In the genomic region with DNA sequence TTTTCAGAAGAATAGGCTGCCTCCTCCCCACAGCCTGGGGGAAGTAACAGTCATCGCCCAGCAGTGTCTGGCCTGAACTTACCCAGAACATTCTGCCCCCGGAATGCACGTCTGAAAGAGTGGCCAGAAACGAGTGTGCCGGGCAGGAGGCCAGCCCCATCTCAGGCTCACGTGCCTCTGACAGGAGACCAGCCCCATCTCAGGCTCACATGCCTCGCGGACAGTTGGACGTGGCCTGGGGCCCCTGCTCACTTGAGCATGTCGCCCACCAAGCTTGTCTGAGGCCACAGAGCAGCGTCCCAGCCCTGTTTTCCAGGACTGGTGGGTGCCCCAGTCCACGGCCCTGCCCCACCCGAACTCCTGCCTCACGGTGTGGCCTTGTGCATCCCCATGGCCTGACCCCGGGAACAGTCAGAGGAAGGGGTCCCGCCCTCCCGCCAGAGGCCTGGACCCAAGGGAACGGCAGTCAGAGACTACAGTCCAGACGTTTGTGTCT, we compare ENCODE assay signal across 10 cellular contexts. TPM values are rescaled to one million over a fixed set of nuclear protein-coding genes. Genes with fewer than 3 reads are reported as not detected.
DNase-seq lines count a peak whose midpoint lies in the region; ATAC-seq and TF ChIP-seq lines count a peak whose summit lies in the region.
"Had no signal": no experiment of that assay in that cellular context is flagged by ENCODE, and none has a peak within 500 bp of the region (broad histone marks: within the 10 kb centered on the region; RNA-seq: fewer than 3 reads in every experiment).

No MANE protein-coding gene starts in this region.

- H3K9me3 Mint-ChIP-seq in WTC11: peaks cover 17% of the 10 kb centered on the region
- H3K9me3 Mint-ChIP-seq: activated B cell treated with CpG ODN at 0.5 μM for 24 hours had no signal

- H3K4me3 ChIP-seq in body of pancreas: no peak overlapping the region

- no peaks in the 10 kb centered on the region for H3K4me1 Mint-ChIP-seq in WTC11

- POLR2A ChIA-PET in WTC11 (lab: Charles Lee): no interaction called here

- H3K27ac ChIP-seq in body of pancreas: no peak overlapping the region
- peak overlapping the region; percentile 18 for H3K27ac ChIP-seq in layer of hippocampus (ENCODE audit: low read depth, low read length)

- peak; percentile 83 for DNase-seq in GM03348 (ENCODE audit: low spot score)
- DNase-seq in body of pancreas: peak; percentile 38 to 65 (median 58)
- DNase-seq in smooth muscle cell of the brain vasculature (ENCODE audit: low read depth, low spot score): peak; percentile 24
- no peak for DNase-seq in GM20000 (ENCODE audit: low spot score)
- DNase-seq in WTC11 (ENCODE audit: low spot score): no peak
- DNase-seq: activated B cell treated with CpG ODN at 0.5 μM for 24 hours, NCI-H510A had no signal

- H3K27ac Mint-ChIP-seq in WTC11: no peak overlapping the region
- H3K27ac Mint-ChIP-seq: activated B cell treated with CpG ODN at 0.5 μM for 24 hours had no signal

- H3K36me3 Mint-ChIP-seq in WTC11: peaks cover 19% of the 10 kb centered on the region

- peak; percentile 30 for ATAC-seq in body of pancreas
- ATAC-seq in HG02610 (IDR thresholded peaks at IDR 0.05; ENCODE audit: unreplicated experiment): no peak
- ATAC-seq in WTC11: no peak
- ATAC-seq in HG02588 (IDR thresholded peaks at IDR 0.05; ENCODE audit: unreplicated experiment): no peak

- H3K27me3 Mint-ChIP-seq in WTC11 (ENCODE audit: low read depth): peaks cover 5% of the 10 kb centered on the region
- H3K27me3 Mint-ChIP-seq: activated B cell treated with CpG ODN at 0.5 μM for 24 hours had no signal

- 21 to 31% methylated on average over 6 to 19 of the region's 19 CpGs for WGBS in body of pancreas, 2 donors

- peaks cover 0 to 2% of the 10 kb centered on the region in 2 donors for H3K36me3 ChIP-seq in body of pancreas (replicated peaks in 1 of 2; ENCODE audit: insufficient read depth in 1 of 2, low read depth in 2 of 2)

- no peak overlapping the region for H3K4me3 Mint-ChIP-seq in WTC11
- H3K4me3 Mint-ChIP-seq: activated B cell treated with CpG ODN at 0.5 μM for 24 hours had no signal

- no peaks in the 10 kb centered on the region for H3K9me3 ChIP-seq in body of pancreas

- CTCF ChIA-PET in WTC11 (lab: Charles Lee): interaction anchor here (2.3 kb wide), 1 partner anchor 12 kb away, joined by 13 read pairs; no protein-coding TSS in a partner anchor

- intact Hi-C loops in body of pancreas (cut with DNase I): no loop called here

- no peak for TF ChIP-seq POLR2A in body of pancreas (IDR thresholded peaks at IDR 0.05)

- no peak for TF ChIP-seq CTCF in body of pancreas (IDR thresholded peaks at IDR 0.05)
- TF ChIP-seq CTCF in GM20000 (IDR thresholded peaks at IDR 0.05; ENCODE audit: extremely low read depth, missing control alignments): no peak
- no peak for TF ChIP-seq CTCF in WTC11 (IDR thresholded peaks at IDR 0.05)

- peaks cover 20% of the 10 kb centered on the region for H3K4me1 ChIP-seq in body of pancreas

- H3K27me3 ChIP-seq in body of pancreas: no peaks in the 10 kb centered on the region
- H3K27me3 ChIP-seq in layer of hippocampus (ENCODE audit: control insufficient read depth, insufficient read depth, low read length): peaks cover 4% of the 10 kb centered on the region

TF ChIP-seq in WTC11, 78 proteins besides CTCF, POLR2A, EP300 and RAD21:
- TF ChIP-seq ETV6 (CRISPR knock-in tag; IDR thresholded peaks at IDR 0.05): no peak
- TF ChIP-seq, protein P1, sequence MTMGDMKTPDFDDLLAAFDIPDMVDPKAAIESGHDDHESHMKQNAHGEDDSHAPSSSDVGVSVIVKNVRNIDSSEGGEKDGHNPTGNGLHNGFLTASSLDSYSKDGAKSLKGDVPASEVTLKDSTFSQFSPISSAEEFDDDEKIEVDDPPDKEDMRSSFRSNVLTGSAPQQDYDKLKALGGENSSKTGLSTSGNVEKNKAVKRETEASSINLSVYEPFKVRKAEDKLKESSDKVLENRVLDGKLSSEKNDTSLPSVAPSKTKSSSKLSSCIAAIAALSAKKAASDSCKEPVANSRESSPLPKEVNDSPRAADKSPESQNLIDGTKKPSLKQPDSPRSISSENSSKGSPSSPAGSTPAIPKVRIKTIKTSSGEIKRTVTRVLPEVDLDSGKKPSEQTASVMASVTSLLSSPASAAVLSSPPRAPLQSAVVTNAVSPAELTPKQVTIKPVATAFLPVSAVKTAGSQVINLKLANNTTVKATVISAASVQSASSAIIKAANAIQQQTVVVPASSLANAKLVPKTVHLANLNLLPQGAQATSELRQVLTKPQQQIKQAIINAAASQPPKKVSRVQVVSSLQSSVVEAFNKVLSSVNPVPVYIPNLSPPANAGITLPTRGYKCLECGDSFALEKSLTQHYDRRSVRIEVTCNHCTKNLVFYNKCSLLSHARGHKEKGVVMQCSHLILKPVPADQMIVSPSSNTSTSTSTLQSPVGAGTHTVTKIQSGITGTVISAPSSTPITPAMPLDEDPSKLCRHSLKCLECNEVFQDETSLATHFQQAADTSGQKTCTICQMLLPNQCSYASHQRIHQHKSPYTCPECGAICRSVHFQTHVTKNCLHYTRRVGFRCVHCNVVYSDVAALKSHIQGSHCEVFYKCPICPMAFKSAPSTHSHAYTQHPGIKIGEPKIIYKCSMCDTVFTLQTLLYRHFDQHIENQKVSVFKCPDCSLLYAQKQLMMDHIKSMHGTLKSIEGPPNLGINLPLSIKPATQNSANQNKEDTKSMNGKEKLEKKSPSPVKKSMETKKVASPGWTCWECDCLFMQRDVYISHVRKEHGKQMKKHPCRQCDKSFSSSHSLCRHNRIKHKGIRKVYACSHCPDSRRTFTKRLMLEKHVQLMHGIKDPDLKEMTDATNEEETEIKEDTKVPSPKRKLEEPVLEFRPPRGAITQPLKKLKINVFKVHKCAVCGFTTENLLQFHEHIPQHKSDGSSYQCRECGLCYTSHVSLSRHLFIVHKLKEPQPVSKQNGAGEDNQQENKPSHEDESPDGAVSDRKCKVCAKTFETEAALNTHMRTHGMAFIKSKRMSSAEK (CRISPR knock-in tag; IDR thresholded peaks at IDR 0.05; ENCODE audit: borderline replicate concordance): no peak
- no peak for TF ChIP-seq NR3C1 (CRISPR knock-in tag; conservative IDR thresholded peaks at IDR 0.05; ENCODE audit: low read depth)
- TF ChIP-seq ZNF671 (CRISPR knock-in tag; IDR thresholded peaks at IDR 0.05): no peak
- no peak for TF ChIP-seq SMAD3 (CRISPR knock-in tag; IDR thresholded peaks at IDR 0.05; ENCODE audit: borderline replicate concordance)
- no peak for TF ChIP-seq FOXJ3 (CRISPR knock-in tag; IDR thresholded peaks at IDR 0.05; ENCODE audit: borderline replicate concordance)
- no peak for TF ChIP-seq ESRRA (CRISPR knock-in tag; IDR thresholded peaks at IDR 0.05; ENCODE audit: borderline replicate concordance)
- no peak for TF ChIP-seq JAZF1 (CRISPR knock-in tag; IDR thresholded peaks at IDR 0.05)
- no peak for TF ChIP-seq HMGA2 (CRISPR knock-in tag; IDR thresholded peaks at IDR 0.05)
- TF ChIP-seq OVOL2 (CRISPR knock-in tag; IDR thresholded peaks at IDR 0.05; ENCODE audit: borderline replicate concordance): no peak

RNA-seq across cellular contexts. Expression of a gene that starts 16.3 kb away (rescaled TPM):
- total RNA-seq in body of pancreas (1 to 10 TPM in 1 of 2 donors, not detected in 1; 1.0 TPM), WTC11 (2021) (0.41 to 0.76 TPM (median 0.46 TPM) in 3 replicates)
- total RNA-seq: activated B cell treated with CpG ODN at 0.5 μM for 24 hours had no signal

RNA-seq across cellular contexts. Expression of a gene that starts 45.1 kb away (rescaled TPM):
- total RNA-seq in body of pancreas: 10 to 100 TPM in 1 of 2 donors, not detected in 1; 68.2 TPM
- 9.8 to 12.1 TPM (median 10.7 TPM) in 3 replicates for total RNA-seq in WTC11 (2021)
- total RNA-seq: activated B cell treated with CpG ODN at 0.5 μM for 24 hours had no signal

Comparison
In these comparisons a context has a peak if more than half of its experiments do, and no peak if none do; other contexts are left out.
1. DNase-seq: peak in GM03348 (single experiment), body of pancreas (4 of 4) and smooth muscle cell of the brain vasculature (single experiment); none in GM20000 (single experiment) and WTC11 (single experiment).